8 cellular contexts compared by ENCODE assay signal in genomic region chr5:138752341-138752950, GRCh38. TPM values are rescaled to one million over a fixed set of nuclear protein-coding genes. Genes with fewer than 3 reads are reported as not detected.
DNase-seq lines count a peak whose midpoint lies in the region; ATAC-seq and FAIRE-seq lines count a peak whose summit lies in the region.

No MANE protein-coding gene starts in this region.

- H3K4me2 ChIP-seq in BLaER1 treated with 17β-estradiol and CSF1 and Interleukin-3, amounts not matched to agents 10 nM and 100 nM: peak overlapping the region; percentile 87 to 99 (median 98)

- peak overlapping the region; percentile 84 to 100 (median 96) for H3K4me3 ChIP-seq in BLaER1 treated with 17β-estradiol and CSF1 and Interleukin-3, amounts not matched to agents 10 nM and 100 nM
- H3K4me3 ChIP-seq in iPS DF 6.9 (ENCODE audit: low read length) (peak overlapping the region; percentile 33; the same call in 1 of the 2 replicates), small intestine (ENCODE audit: low read depth in 1 of 2, low read length in 2 of 2) (peak overlapping the region; percentile 81 to 98)

- no peaks in the 10 kb centered on the region for H3K36me3 Mint-ChIP-seq in activated naive CD8-positive, alpha-beta T cell

- H4K20me1 ChIP-seq in BLaER1 treated with 17β-estradiol and CSF1 and Interleukin-3, amounts not matched to agents 10 nM and 100 nM: peaks cover 33 to 41% (median 39%) of the 10 kb centered on the region in 11 experiments

- no peaks in the 10 kb centered on the region for H3K9me3 Mint-ChIP-seq in activated naive CD8-positive, alpha-beta T cell (ENCODE audit: low read depth)

- no peak for DNase-seq in iPS DF 6.9 (ENCODE audit: low read depth, low spot score)
- DNase-seq in small intestine: peak; percentile 45
- DNase-seq in cortex of kidney (lab: John Stamatoyannopoulos, UW): no peak
- no peak for DNase-seq in middle frontal gyrus (ENCODE audit: extremely low spot score, low spot score)

- WGBS in iPS DF 6.9 (ENCODE audit: insufficient coverage, insufficient read length): no CpG with 5 or more reads among the region's 18 CpGs
- WGBS in small intestine, 3 donors: 9 to 22% (median 20%) methylated on average over 18 of the region's 18 CpGs

- peaks cover 0 to 29% (median 25%) of the 10 kb centered on the region in 11 experiments; a peak in 18 of 22 replicates for H3K36me3 ChIP-seq in BLaER1 treated with 17β-estradiol and CSF1 and Interleukin-3, amounts not matched to agents 10 nM and 100 nM
- peaks cover 7% of the 10 kb centered on the region; the same call in 1 of the 2 replicates for H3K36me3 ChIP-seq in iPS DF 6.9 (ENCODE audit: control insufficient read depth, insufficient read depth, low read length)
- H3K36me3 ChIP-seq in small intestine (ENCODE audit: control insufficient read depth in 2 of 2, insufficient read depth in 2 of 2, low read length in 2 of 2): no peaks in the 10 kb centered on the region

- peaks cover 32 to 45% (median 41%) of the 10 kb centered on the region in 10 experiments for H3K4me1 ChIP-seq in BLaER1 treated with 17β-estradiol and CSF1 and Interleukin-3, amounts not matched to agents 10 nM and 100 nM
- H3K4me1 ChIP-seq in iPS DF 6.9 (ENCODE audit: control insufficient read depth, insufficient read depth, low read length): 0 out of 2 replicates have a peak, but pooled peaks cover 3% of the 10 kb centered on the region
- peaks cover 0 to 7% of the 10 kb centered on the region in 2 donors for H3K4me1 ChIP-seq in small intestine (ENCODE audit: control insufficient read depth in 2 of 2, insufficient read depth in 1 of 2, low read depth in 1 of 2, low read length in 1 of 2)

- H3K27me3 ChIP-seq in BLaER1 treated with 17β-estradiol and CSF1 and Interleukin-3, amounts not matched to agents 10 nM and 100 nM: no peaks in the 10 kb centered on the region
- no peaks in the 10 kb centered on the region for H3K27me3 ChIP-seq in iPS DF 6.9 (ENCODE audit: control insufficient read depth, insufficient read depth, low read length)
- no peaks in the 10 kb centered on the region for H3K27me3 ChIP-seq in small intestine (ENCODE audit: control insufficient read depth in 2 of 2, insufficient read depth in 2 of 2, low read length in 2 of 2)

- H3K27ac ChIP-seq in BLaER1 treated with 17β-estradiol and CSF1 and Interleukin-3, amounts not matched to agents 10 nM and 100 nM: peak overlapping the region; percentile 88 to 98 (median 95); a peak in 21 of 22 replicates
- H3K27ac ChIP-seq in iPS DF 6.9 (ENCODE audit: low read length): no peak overlapping the region
- H3K27ac ChIP-seq in small intestine (ENCODE audit: low read depth in 1 of 2, low read length in 1 of 2): peak overlapping the region; percentile 84 to 89

- H3K9me3 ChIP-seq in BLaER1 treated with 17β-estradiol and CSF1 and Interleukin-3, amounts not matched to agents 10 nM and 100 nM (replicated peaks in 1 of 11): no peaks in the 10 kb centered on the region
- H3K9me3 ChIP-seq in iPS DF 6.9 (ENCODE audit: control insufficient read depth, insufficient read depth, low read length): no peaks in the 10 kb centered on the region
- no peaks in the 10 kb centered on the region for H3K9me3 ChIP-seq in small intestine (ENCODE audit: control insufficient read depth, low read depth)

- H3K4me1 Mint-ChIP-seq in activated naive CD8-positive, alpha-beta T cell (ENCODE audit: low read depth): peaks cover 12% of the 10 kb centered on the region

- peaks cover 29% of the 10 kb centered on the region for H3K27me3 Mint-ChIP-seq in activated naive CD8-positive, alpha-beta T cell

- peak overlapping the region; percentile 93 to 99 (median 98) for H3K9ac ChIP-seq in BLaER1 treated with 17β-estradiol and CSF1 and Interleukin-3, amounts not matched to agents 10 nM and 100 nM

- no peak for FAIRE-seq in small intestine (lab: Jason Lieb, UNC)

- peak overlapping the region; percentile 78 for H3K4me3 Mint-ChIP-seq in activated naive CD8-positive, alpha-beta T cell

- peak; percentile 6 for ATAC-seq in HG03521 (IDR thresholded peaks at IDR 0.05; ENCODE audit: unreplicated experiment)
- no peak for ATAC-seq in HG03045 (IDR thresholded peaks at IDR 0.05; ENCODE audit: unreplicated experiment)

- H3K27ac Mint-ChIP-seq in activated naive CD8-positive, alpha-beta T cell: no peak overlapping the region

RNA-seq across cellular contexts. Expression of gene CTNNA1, which starts 0.8 kb away (rescaled TPM):
- 100 to 1,000 TPM; 145 to 222 (median 169) TPM for polyA plus RNA-seq in small intestine

Comparison
In these comparisons a context has a peak if more than half of its experiments do, and no peak if none do; other contexts are left out.
1. H3K4me3 ChIP-seq: peak in every context shown above with its lines; median percentile 96 in BLaER1 treated with 17β-estradiol and CSF1 and Interleukin-3, amounts not matched to agents 10 nM and 100 nM; 90 in small intestine; 33 in iPS DF 6.9.